Comparison of ENCODE assay signal across 13 cellular contexts in genomic region chr4:102420563-102421221, GRCh38.
A peak's percentile ranks its signal among the peaks of the same experiment; 100 is the strongest.
DNase-seq lines count a peak whose midpoint lies in the region; ATAC-seq and TF ChIP-seq lines count a peak whose summit lies in the region.
"Had no signal": no experiment of that assay in that cellular context is flagged by ENCODE, and none has a peak within 500 bp of the region (broad histone marks: within the 10 kb centered on the region; RNA-seq: fewer than 3 reads in every experiment).

No MANE protein-coding gene starts in this region.

- DNase-seq in DMS 273 (lab: John Stamatoyannopoulos, UW; ENCODE audit: unreplicated experiment), result peak; percentile 33
- peak; percentile 70 for DNase-seq in Jurkat, Clone E6-1 (ENCODE audit: low read depth, low spot score)
- DNase-seq in MCF 10A (ENCODE audit: unreplicated experiment), result peak; percentile 40
- no peak for DNase-seq in omental fat pad (ENCODE audit: low spot score)
- DNase-seq in central memory CD4-positive, alpha-beta T cell, result no peak
- DNase-seq in NCI-H524 treated with DMSO at 0.1 percent for 48 hours (lab: John Stamatoyannopoulos, UW), result no peak
- DNase-seq in stimulated activated CD4-positive, alpha-beta T cell treated with anti-CD3 and anti-CD28 coated beads, Interleukin-1b, Interleukin-23, amount 100 ng/mL, for 48 hours, result no peak
- DNase-seq: body of pancreas, HCEC 1CT, NCI-H187 treated with DMSO at 0.1 percent for 48 hours, upper lobe of left lung had no signal

- peaks cover 10% of the 10 kb centered on the region for H3K9me3 Mint-ChIP-seq in MCF 10A (ENCODE audit: unreplicated experiment)

- BruUV-seq in MCF 10A (replicated peaks; lab: Mats Ljungman, UMichigan), result no TSS peak

- H3K36me3 Mint-ChIP-seq in MCF 10A (ENCODE audit: insufficient read depth, unreplicated experiment), result peaks cover 6% of the 10 kb centered on the region

- intact Hi-C loops in MCF 10A (cut with micrococcal nuclease), result no loop called here

- H3K4me1 Mint-ChIP-seq in MCF 10A (ENCODE audit: insufficient read depth, unreplicated experiment), result peaks cover 11% of the 10 kb centered on the region

- H3K27ac Mint-ChIP-seq in MCF 10A (ENCODE audit: low read depth, unreplicated experiment), result peak overlapping the region; percentile 53
- H3K27ac Mint-ChIP-seq: progenitor cell of endocrine pancreas had no signal

- TF ChIP-seq CTCF in MCF 10A (IDR thresholded peaks at IDR 0.05; ENCODE audit: unreplicated experiment) (peak; percentile 23), omental fat pad (IDR thresholded peaks at IDR 0.05) (no peak)

- no peak overlapping the region for H3K4me3 ChIP-seq in Jurkat, Clone E6-1 (ENCODE audit: low read length)
- H3K4me3 ChIP-seq: body of pancreas, lung, upper lobe of left lung had no signal

- CTCF ChIA-PET in MCF 10A (lab: Yijun Ruan, JAX), result interaction anchor here (0.6 to 1.5 kb wide), 15 partner anchors 9 to 1322 kb away, joined by 3 to 10 read pairs (median 4); no protein-coding TSS in a partner anchor

- ATAC-seq in omental fat pad (ENCODE audit: low FRiP score), result peak; percentile 34
- ATAC-seq: body of pancreas had no signal

- POLR2A ChIA-PET in MCF 10A (lab: Yijun Ruan, JAX), result interaction anchor here (0.6 to 2.7 kb wide), 5 partner anchors 9 to 115 kb away, joined by 3 to 10 read pairs (median 5); partner anchors contain the start of gene SLC39A8

- H3K27me3 Mint-ChIP-seq in MCF 10A (ENCODE audit: insufficient read depth, unreplicated experiment), result no peaks in the 10 kb centered on the region
- H3K27me3 Mint-ChIP-seq: progenitor cell of endocrine pancreas had no signal

- H3K4me3 Mint-ChIP-seq in MCF 10A (ENCODE audit: unreplicated experiment), result no peak overlapping the region

Comparison
In these comparisons a context has a peak if more than half of its experiments do, and no peak if none do; other contexts are left out.
1. DNase-seq: peak in DMS 273 (single experiment), Jurkat, Clone E6-1 (single experiment) and MCF 10A (single experiment); none in omental fat pad (single experiment), central memory CD4-positive, alpha-beta T cell (single experiment), NCI-H524 treated with DMSO at 0.1 percent for 48 hours (single experiment) and stimulated activated CD4-positive, alpha-beta T cell treated with anti-CD3 and anti-CD28 coated beads, Interleukin-1b, Interleukin-23, amount 100 ng/mL, for 48 hours (single experiment).